In genomic region chr2:10548626-10549025, GRCh38 we compare ENCODE assay signal across 18 cellular contexts.
DNase-seq lines count a peak whose midpoint lies in the region; ATAC-seq and TF ChIP-seq lines count a peak whose summit lies in the region.
"Had no signal": no experiment of that assay in that cellular context is flagged by ENCODE, and none has a peak within 500 bp of the region (broad histone marks: within the 10 kb centered on the region; RNA-seq: fewer than 3 reads in every experiment).

No MANE protein-coding gene starts in this region.

- peak overlapping the region; percentile 63 for H3K18ac ChIP-seq in neuronal stem cell (ENCODE audit: low read length)

- H4K8ac ChIP-seq in neuronal stem cell (ENCODE audit: low read depth, low read length): no peak overlapping the region

- H2AK5ac ChIP-seq in neuronal stem cell (ENCODE audit: low read depth, low read length): no peak overlapping the region

- H3K9me3 ChIP-seq in neuronal stem cell (replicated peaks in 1 of 2; ENCODE audit: control insufficient read depth in 2 of 2, insufficient read depth in 1 of 2, low read depth in 1 of 2, low read length in 2 of 2) (peaks cover 0 to under 1% of the 10 kb centered on the region in 2 donors), MG63 (no peaks in the 10 kb centered on the region)
- H3K9me3 ChIP-seq: transverse colon had no signal

- peak overlapping the region; percentile 75 for H2AFZ ChIP-seq in neuronal stem cell (ENCODE audit: low read length)

- H2BK120ac ChIP-seq in neuronal stem cell (ENCODE audit: low read depth, low read length): no peak overlapping the region

- TF ChIP-seq CTCF in fibroblast of the aortic adventitia (IDR thresholded peaks at IDR 0.05; ENCODE audit: insufficient read depth, low read length): no peak
- TF ChIP-seq CTCF in GM20000 (IDR thresholded peaks at IDR 0.05; ENCODE audit: extremely low read depth, missing control alignments): no peak

- H2BK12ac ChIP-seq in neuronal stem cell (ENCODE audit: low read length): no peak overlapping the region

- peaks cover 0 to 3% (median 0%) of the 10 kb centered on the region in 3 experiments for H3K27me3 ChIP-seq in neuronal stem cell (ENCODE audit: control insufficient read depth in 3 of 3, insufficient read depth in 3 of 3, low read depth in 1 of 3, low read length in 3 of 3)
- no peaks in the 10 kb centered on the region for H3K27me3 ChIP-seq in MG63
- H3K27me3 ChIP-seq: foreskin keratinocyte had no signal

- no peak overlapping the region for H3K4ac ChIP-seq in neuronal stem cell (ENCODE audit: low read length)

- no peak for ATAC-seq in GM18502 (IDR thresholded peaks at IDR 0.05; ENCODE audit: poor library complexity, unreplicated experiment)
- ATAC-seq: activated T-cell treated with anti-CD3 and anti-CD28 coated beads, Interleukin-2, amount 50 U/mL, for 4 hours; foreskin keratinocyte had no signal

- no peaks in the 10 kb centered on the region for H3K79me1 ChIP-seq in neuronal stem cell (ENCODE audit: low read depth, low read length)

- peak overlapping the region; percentile 42 for H2BK15ac ChIP-seq in neuronal stem cell (ENCODE audit: low read length)

- no peak overlapping the region for H3K4me2 ChIP-seq in neuronal stem cell (ENCODE audit: insufficient read depth, low read length, poor library complexity, severe bottlenecking)

- no peaks in the 10 kb centered on the region for H3K36me3 ChIP-seq in neuronal stem cell (replicated peaks in 1 of 2; ENCODE audit: control insufficient read depth in 2 of 2, insufficient read depth in 2 of 2, low read length in 2 of 2)
- H3K36me3 ChIP-seq in MG63: no peaks in the 10 kb centered on the region
- H3K36me3 ChIP-seq: transverse colon had no signal

- H3K14ac ChIP-seq in neuronal stem cell (ENCODE audit: low read length): no peak overlapping the region

- no peak overlapping the region for H3K27ac ChIP-seq in neuronal stem cell (replicated peaks; ENCODE audit: low read length)
- H3K27ac ChIP-seq: C4-2B, transverse colon had no signal

- no peak overlapping the region for H4K91ac ChIP-seq in neuronal stem cell (ENCODE audit: low read depth, low read length, poor library complexity)

- H2BK5ac ChIP-seq in neuronal stem cell (ENCODE audit: low read length): no peak overlapping the region

- peak; percentile 89 for DNase-seq in ELF-1 (ENCODE audit: low read depth, low spot score)
- peak; percentile 80 for DNase-seq in SK-N-DZ (ENCODE audit: low spot score)
- peak; percentile 43 for DNase-seq in fibroblast of the aortic adventitia (ENCODE audit: low read depth)
- DNase-seq in neuronal stem cell (ENCODE audit: low spot score): no peak
- DNase-seq in activated effector memory CD4-positive, alpha-beta T cell treated with Interleukin-2 at 50 U/mL for 16 hours: no peak
- no peak for DNase-seq in MG63
- no peak for DNase-seq in GM20000 (ENCODE audit: low spot score)
- DNase-seq: activated CD4-positive, alpha-beta T cell treated with anti-CD3 and anti-CD28 coated beads, Interleukin-2, amount 10 ng/mL, durations not matched to agents 24 days and 14 days; activated T-cell treated with anti-CD3 and anti-CD28 coated beads, Interleukin-2, amount 50 U/mL, for 4 hours; amniotic stem cell; foreskin keratinocyte; KBM-7; naive B cell; NCI-H526 treated with DMSO at 0.1 percent for 48 hours; stimulated activated CD4-positive, alpha-beta T cell treated with anti-CD3 and anti-CD28 coated beads, Interleukin-2, amount 100 ng/mL, for 24 hours; transverse colon had no signal

- peaks cover 13 to 23% of the 10 kb centered on the region in 2 donors for H3K4me1 ChIP-seq in neuronal stem cell (ENCODE audit: control insufficient read depth in 2 of 2, insufficient read depth in 1 of 2, low read depth in 1 of 2, low read length in 2 of 2)
- H3K4me1 ChIP-seq: transverse colon had no signal

- H3K9ac ChIP-seq in neuronal stem cell (ENCODE audit: low read depth, low read length, poor library complexity): no peak overlapping the region

- H3K23ac ChIP-seq in neuronal stem cell (ENCODE audit: low read depth, low read length, poor library complexity): peak overlapping the region; percentile 43

- no peak overlapping the region for H3K4me3 ChIP-seq in fibroblast of the aortic adventitia (ENCODE audit: low read depth, low read length)
- H3K4me3 ChIP-seq in neuronal stem cell (ENCODE audit: low read length in 2 of 2): no peak overlapping the region
- no peak overlapping the region for H3K4me3 ChIP-seq in MG63
- H3K4me3 ChIP-seq: transverse colon had no signal

- WGBS in neuronal stem cell (ENCODE audit: extremely low coverage in 2 of 2, insufficient read length in 2 of 2, insufficient replicate concordance in 1 of 2), 2 donors: no CpG with 5 or more reads among the region's 18 CpGs

Comparison
In these comparisons a context has a peak if more than half of its experiments do, and no peak if none do; other contexts are left out.
1. DNase-seq: peak in ELF-1 (single experiment), SK-N-DZ (single experiment) and fibroblast of the aortic adventitia (single experiment); none in neuronal stem cell (single experiment), activated effector memory CD4-positive, alpha-beta T cell treated with Interleukin-2 at 50 U/mL for 16 hours (single experiment), MG63 (single experiment) and GM20000 (single experiment).